9 cellular contexts compared by ENCODE assay signal in genomic region chr11:75031771-75032549, GRCh38. TPM values are rescaled to one million over a fixed set of nuclear protein-coding genes. Genes with fewer than 3 reads are reported as not detected.
DNase-seq lines count a peak whose midpoint lies in the region; ATAC-seq and TF ChIP-seq lines count a peak whose summit lies in the region.
"Had no signal": no experiment of that assay in that cellular context is flagged by ENCODE, and none has a peak within 500 bp of the region (broad histone marks: within the 10 kb centered on the region; RNA-seq: fewer than 3 reads in every experiment).

No MANE protein-coding gene starts in this region.

- no peaks in the 10 kb centered on the region for H3K27me3 Mint-ChIP-seq in naive thymus-derived CD4-positive, alpha-beta T cell

- no peaks in the 10 kb centered on the region for H3K9me3 ChIP-seq in naive thymus-derived CD4-positive, alpha-beta T cell (ENCODE audit: control insufficient read depth in 2 of 3, low read length in 3 of 3)
- H3K9me3 ChIP-seq: suprapubic skin had no signal

- H3K36me3 ChIP-seq in naive thymus-derived CD4-positive, alpha-beta T cell (ENCODE audit: control insufficient read depth in 2 of 3, insufficient read depth in 3 of 3, low read length in 3 of 3), result no peaks in the 10 kb centered on the region
- H3K36me3 ChIP-seq: suprapubic skin had no signal

- CTCF ChIA-PET in naive thymus-derived CD4-positive, alpha-beta T cell (lab: Charles Lee), result interaction anchor here (0.6 to 2.1 kb wide), 2 partner anchors 9 to 82 kb away, joined by 3 to 8 read pairs; no protein-coding TSS in a partner anchor

- peak; percentile 57 for ATAC-seq in naive thymus-derived CD4-positive, alpha-beta T cell
- ATAC-seq in GM18511 (IDR thresholded peaks at IDR 0.05; ENCODE audit: unreplicated experiment), result no peak

- no peaks in the 10 kb centered on the region for H3K9me3 Mint-ChIP-seq in naive thymus-derived CD4-positive, alpha-beta T cell

- DNase-seq in AG08396 (ENCODE audit: low spot score) (peak; percentile 71), GM20000 (ENCODE audit: low spot score) (peak; percentile 71), NCI-H82 treated with DMSO at 0.1 percent for 48 hours (lab: John Stamatoyannopoulos, UW; ENCODE audit: unreplicated experiment) (peak; percentile 55), epithelial cell of proximal tubule (ENCODE audit: low read depth) (no peak)
- DNase-seq in activated CD8-positive, alpha-beta memory T cell treated with anti-CD3 and anti-CD28 coated beads, Interleukin-2, amount 50 U/mL, for 48 hours, result peak; percentile 89
- DNase-seq in naive thymus-derived CD4-positive, alpha-beta T cell, result peak in 8 of 9 donors; percentile 14 to 65 (median 38)
- peak in 4 of 6 experiments; percentile 9 to 40 (median 31) for DNase-seq in stimulated activated naive CD4-positive, alpha-beta T cell (lab: John Stamatoyannopoulos, UW)

- no peak overlapping the region for H3K27ac ChIP-seq in naive thymus-derived CD4-positive, alpha-beta T cell (ENCODE audit: low read depth, low read length)
- H3K27ac ChIP-seq: suprapubic skin had no signal

- peaks cover 0 to 5% (median 0%) of the 10 kb centered on the region in 7 donors for H3K4me1 Mint-ChIP-seq in naive thymus-derived CD4-positive, alpha-beta T cell

- intact Hi-C loops in naive thymus-derived CD4-positive, alpha-beta T cell (cut with micrococcal nuclease), result loop anchor here in 1 of 2 donors (1.0 kb wide), 1 partner anchor 103 kb away; no protein-coding TSS in a partner anchor

- H3K4me1 ChIP-seq in naive thymus-derived CD4-positive, alpha-beta T cell (ENCODE audit: control insufficient read depth in 2 of 2, insufficient read depth in 2 of 2, low read length in 2 of 2), result no peaks in the 10 kb centered on the region
- H3K4me1 ChIP-seq: suprapubic skin had no signal

- H3K27ac Mint-ChIP-seq in naive thymus-derived CD4-positive, alpha-beta T cell, result no peak overlapping the region

- H3K4me3 Mint-ChIP-seq in naive thymus-derived CD4-positive, alpha-beta T cell, result no peak overlapping the region

- TF ChIP-seq CTCF in GM20000 (IDR thresholded peaks at IDR 0.05; ENCODE audit: extremely low read depth, missing control alignments), result peak; percentile 67
- peak; percentile 88 for TF ChIP-seq CTCF in epithelial cell of proximal tubule (conservative IDR thresholded peaks at IDR 0.05; ENCODE audit: low read depth, low read length)

- H3K36me3 Mint-ChIP-seq in naive thymus-derived CD4-positive, alpha-beta T cell, result no peaks in the 10 kb centered on the region

- POLR2A ChIA-PET in naive thymus-derived CD4-positive, alpha-beta T cell (lab: Charles Lee), result no interaction called here

- H3K27me3 ChIP-seq in naive thymus-derived CD4-positive, alpha-beta T cell (ENCODE audit: control insufficient read depth in 2 of 2, insufficient read depth in 2 of 2, low read length in 2 of 2), result no peaks in the 10 kb centered on the region
- H3K27me3 ChIP-seq: suprapubic skin had no signal

- no peak overlapping the region for H3K4me3 ChIP-seq in epithelial cell of proximal tubule (ENCODE audit: low read depth, low read length)
- H3K4me3 ChIP-seq in naive thymus-derived CD4-positive, alpha-beta T cell (ENCODE audit: low read length), result no peak overlapping the region
- H3K4me3 ChIP-seq: suprapubic skin had no signal

RNA-seq across cellular contexts. Expression of gene NEU3, which starts 43.2 kb away (rescaled TPM):
- total RNA-seq in epithelial cell of proximal tubule, result 4.5 and 12.3 TPM in 2 replicates
- 10 to 100 TPM; 12.6 to 18.9 (median 16.1) TPM for total RNA-seq in naive thymus-derived CD4-positive, alpha-beta T cell
- polyA plus RNA-seq in naive thymus-derived CD4-positive, alpha-beta T cell, result 1 to 10 TPM; 2.6 to 3.2 TPM
